1 cellular context compared by ENCODE assay signal in genomic region chr19:11089254-11090013, GRCh38.
A peak's percentile ranks its signal among the peaks of the same experiment; 100 is the strongest.
TF ChIP-seq lines count a peak whose summit lies in the region.

TSS of gene LDLR (plus strand) at chr19:11089463. CDS start at chr19:11089549, 86 bp downstream.

TF ChIP-seq in HepG2, 621 proteins besides CTCF, POLR2A, EP300 and RAD21 (continued from another document and continues in another):
- no peak for TF ChIP-seq ZSCAN5A (CRISPR knock-in tag; IDR thresholded peaks at IDR 0.05; ENCODE audit: borderline replicate concordance)
- TF ChIP-seq ZNF136 (CRISPR knock-in tag; IDR thresholded peaks at IDR 0.05; ENCODE audit: low read depth), result no peak
- no peak; a peak in 1 of 4 replicates for TF ChIP-seq KLF16 (CRISPR knock-in tag; IDR thresholded peaks at IDR 0.05)
- no peak for TF ChIP-seq ZNF790 (CRISPR knock-in tag; IDR thresholded peaks at IDR 0.05; ENCODE audit: borderline replicate concordance)
- TF ChIP-seq ZFP41 (CRISPR knock-in tag; IDR thresholded peaks at IDR 0.05; ENCODE audit: borderline replicate concordance), result no peak
- no peak for TF ChIP-seq ZNF501 (CRISPR knock-in tag; IDR thresholded peaks at IDR 0.05)
- TF ChIP-seq LRRFIP1 (CRISPR knock-in tag; conservative IDR thresholded peaks at IDR 0.05), result no peak
- TF ChIP-seq ZNF414 (CRISPR knock-in tag; IDR thresholded peaks at IDR 0.05), result peak; percentile 36; the same call in 1 of the 2 replicates
- no peak for TF ChIP-seq FOXP1 (IDR thresholded peaks at IDR 0.05)
- TF ChIP-seq FOXP1 (CRISPR knock-in tag; IDR thresholded peaks at IDR 0.05), result no peak
- TF ChIP-seq ARID2 (CRISPR knock-in tag; IDR thresholded peaks at IDR 0.05; ENCODE audit: borderline replicate concordance), result no peak
- TF ChIP-seq RORA (CRISPR knock-in tag; IDR thresholded peaks at IDR 0.05), result no peak
- no peak for TF ChIP-seq ZIK1 (CRISPR knock-in tag; IDR thresholded peaks at IDR 0.05; ENCODE audit: borderline replicate concordance, low read depth)
- no peak for TF ChIP-seq ZBTB39 (CRISPR knock-in tag; IDR thresholded peaks at IDR 0.05)
- TF ChIP-seq KDM6A (CRISPR knock-in tag; IDR thresholded peaks at IDR 0.05; ENCODE audit: low read depth), result no peak; the same call in 1 of the 2 replicates
- TF ChIP-seq ELF1 (CRISPR knock-in tag; IDR thresholded peaks at IDR 0.05), result no peak; the same call in 1 of the 2 replicates
- TF ChIP-seq ZNF503 (CRISPR knock-in tag; IDR thresholded peaks at IDR 0.05), result no peak
- TF ChIP-seq TP53 (CRISPR knock-in tag; conservative IDR thresholded peaks at IDR 0.05), result no peak
- TF ChIP-seq ZNF816 (CRISPR knock-in tag; IDR thresholded peaks at IDR 0.05; ENCODE audit: borderline replicate concordance), result no peak
- no peak for TF ChIP-seq ZNF570 (CRISPR knock-in tag; IDR thresholded peaks at IDR 0.05; ENCODE audit: borderline replicate concordance)
- TF ChIP-seq ZNF737 (CRISPR knock-in tag; IDR thresholded peaks at IDR 0.05; ENCODE audit: borderline replicate concordance), result no peak
- no peak for TF ChIP-seq IKZF4 (CRISPR knock-in tag; IDR thresholded peaks at IDR 0.05; ENCODE audit: borderline replicate concordance, low read depth, not compliant biosample characterization)
- TF ChIP-seq MBNL3 (CRISPR knock-in tag; conservative IDR thresholded peaks at IDR 0.05), result no peak
- no peak for TF ChIP-seq SRSF9 (IDR thresholded peaks at IDR 0.05; ENCODE audit: borderline replicate concordance, insufficient read depth, low read depth, low read length, poor library complexity, severe bottlenecking)
- TF ChIP-seq SIN3B (IDR thresholded peaks at IDR 0.05; ENCODE audit: low read length), result no peak
- no peak for TF ChIP-seq FOXC1 (CRISPR knock-in tag; IDR thresholded peaks at IDR 0.05; ENCODE audit: borderline replicate concordance)
- no peak for TF ChIP-seq PITX1 (CRISPR knock-in tag; IDR thresholded peaks at IDR 0.05)
- TF ChIP-seq ZNF30 (CRISPR knock-in tag; IDR thresholded peaks at IDR 0.05), result no peak
- no peak for TF ChIP-seq SP2 (CRISPR knock-in tag; IDR thresholded peaks at IDR 0.05)
- TF ChIP-seq CREM (IDR thresholded peaks at IDR 0.05), result peak; percentile 79; the same call in 1 of the 2 replicates
- TF ChIP-seq CREM (CRISPR knock-in tag; IDR thresholded peaks at IDR 0.05), result no peak
- TF ChIP-seq RELA (CRISPR knock-in tag; IDR thresholded peaks at IDR 0.05), result no peak
- TF ChIP-seq ZNF432 (CRISPR knock-in tag; IDR thresholded peaks at IDR 0.05; ENCODE audit: borderline replicate concordance), result no peak
- TF ChIP-seq REL (CRISPR knock-in tag; conservative IDR thresholded peaks at IDR 0.05), result 0 out of 2 replicates have a peak, but pooled peaks have one; percentile 54
- no peak for TF ChIP-seq ZBTB37 (CRISPR knock-in tag; IDR thresholded peaks at IDR 0.05)
- TF ChIP-seq ZNF24 (IDR thresholded peaks at IDR 0.05), result no peak
- TF ChIP-seq NAIF1 (CRISPR knock-in tag; IDR thresholded peaks at IDR 0.05; ENCODE audit: borderline replicate concordance), result no peak
- no peak for TF ChIP-seq IRF9 (CRISPR knock-in tag; IDR thresholded peaks at IDR 0.05; ENCODE audit: borderline replicate concordance)
- TF ChIP-seq ZC3H4 (CRISPR knock-in tag; IDR thresholded peaks at IDR 0.05; ENCODE audit: borderline replicate concordance), result no peak
- TF ChIP-seq ZNF747 (CRISPR knock-in tag; IDR thresholded peaks at IDR 0.05; ENCODE audit: borderline replicate concordance), result no peak
- TF ChIP-seq ZNF605 (CRISPR knock-in tag; IDR thresholded peaks at IDR 0.05), result no peak; the same call in 1 of the 2 replicates
- no peak for TF ChIP-seq ZBTB1 (CRISPR knock-in tag; IDR thresholded peaks at IDR 0.05; ENCODE audit: borderline replicate concordance)
- TF ChIP-seq TCF7 (IDR thresholded peaks at IDR 0.05; ENCODE audit: low read depth), result no peak
- no peak for TF ChIP-seq ZNF207 (IDR thresholded peaks at IDR 0.05; ENCODE audit: borderline replicate concordance)
- TF ChIP-seq ZNF225 (CRISPR knock-in tag; IDR thresholded peaks at IDR 0.05), result no peak
- TF ChIP-seq NFAT5 (CRISPR knock-in tag; IDR thresholded peaks at IDR 0.05), result no peak
- TF ChIP-seq SMARCC2 (IDR thresholded peaks at IDR 0.05), result no peak
- no peak for TF ChIP-seq ZBTB44 (CRISPR knock-in tag; IDR thresholded peaks at IDR 0.05)
